ENCODE assay signal across 14 cellular contexts in the genomic region with DNA sequence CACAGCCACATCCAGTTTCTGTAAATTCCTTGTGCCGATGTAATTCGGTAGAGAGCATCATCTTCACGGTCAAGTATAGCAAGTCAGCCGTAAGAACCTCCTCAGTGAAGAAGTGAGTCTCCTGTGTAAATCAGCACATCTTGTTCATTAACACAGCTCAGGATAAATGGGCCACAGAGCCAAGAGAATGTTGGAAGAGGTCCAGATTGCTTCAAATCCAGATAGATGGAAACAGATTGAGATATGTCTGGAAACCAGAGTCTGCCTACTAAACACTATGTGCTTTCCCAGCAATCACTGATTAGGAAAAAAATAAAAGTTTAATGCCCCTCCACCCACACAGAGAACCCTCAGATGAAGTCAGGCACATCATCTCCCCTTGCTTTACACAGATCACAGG.
DNase-seq lines count a peak whose midpoint lies in the region; ATAC-seq and TF ChIP-seq lines count a peak whose summit lies in the region.
"Had no signal": no experiment of that assay in that cellular context is flagged by ENCODE, and none has a peak within 500 bp of the region (broad histone marks: within the 10 kb centered on the region; RNA-seq: fewer than 3 reads in every experiment).

No MANE protein-coding gene starts in this region.

- no peak for ATAC-seq in left lobe of liver
- ATAC-seq: HepG2, Panc1 had no signal

- intact Hi-C loops in activated CD4-positive, alpha-beta memory T cell treated with anti-CD3 and anti-CD28 coated beads for 36 hours (cut with micrococcal nuclease) = no loop called here

- H3K36me3 Mint-ChIP-seq in nephron progenitor cell (ENCODE audit: low read depth) (no peaks in the 10 kb centered on the region), type B pancreatic cell (no peaks in the 10 kb centered on the region)
- H3K36me3 Mint-ChIP-seq in activated CD4-positive, alpha-beta memory T cell treated with anti-CD3 and anti-CD28 coated beads for 36 hours = no peaks in the 10 kb centered on the region

- peaks cover 5% of the 10 kb centered on the region for H3K4me1 Mint-ChIP-seq in nephron progenitor cell
- no peaks in the 10 kb centered on the region for H3K4me1 Mint-ChIP-seq in activated CD4-positive, alpha-beta memory T cell treated with anti-CD3 and anti-CD28 coated beads for 36 hours (ENCODE audit: low read depth)
- no peaks in the 10 kb centered on the region for H3K4me1 Mint-ChIP-seq in type B pancreatic cell (ENCODE audit: unreplicated experiment)

- H3K27ac Mint-ChIP-seq in nephron progenitor cell = peak overlapping the region; percentile 9
- H3K27ac Mint-ChIP-seq in activated CD4-positive, alpha-beta memory T cell treated with anti-CD3 and anti-CD28 coated beads for 36 hours = no peak overlapping the region
- H3K27ac Mint-ChIP-seq in type B pancreatic cell = no peak overlapping the region

- peaks cover 9% of the 10 kb centered on the region for H3K9me3 Mint-ChIP-seq in nephron progenitor cell
- H3K9me3 Mint-ChIP-seq in activated CD4-positive, alpha-beta memory T cell treated with anti-CD3 and anti-CD28 coated beads for 36 hours = no peaks in the 10 kb centered on the region
- H3K9me3 Mint-ChIP-seq in type B pancreatic cell = peaks cover 1% of the 10 kb centered on the region

- peak; percentile 89 for DNase-seq in DMS79 treated with DMSO at 0.1 percent for 48 hours (lab: John Stamatoyannopoulos, UW)
- peak; percentile 1 for DNase-seq in NCI-H128 (lab: John Stamatoyannopoulos, UW; ENCODE audit: unreplicated experiment)
- peak; percentile 41 to 62 for DNase-seq in NCI-H524 (lab: John Stamatoyannopoulos, UW)
- DNase-seq in nephron progenitor cell = no peak
- DNase-seq in activated CD4-positive, alpha-beta memory T cell treated with anti-CD3 and anti-CD28 coated beads for 36 hours = no peak
- DNase-seq in SIG-M5 (lab: John Stamatoyannopoulos, UW) = no peak
- DNase-seq in type B pancreatic cell (ENCODE audit: extremely low spot score, unreplicated experiment) = no peak
- DNase-seq in left lobe of liver (ENCODE audit: low spot score) = no peak
- DNase-seq: DMS153, MM.1S, NCI-H526, Right ventricle myocardium superior had no signal

- CTCF ChIA-PET in activated CD4-positive, alpha-beta memory T cell treated with anti-CD3 and anti-CD28 coated beads for 36 hours (lab: Charles Lee) = no interaction called here

- POLR2A ChIA-PET in activated CD4-positive, alpha-beta memory T cell treated with anti-CD3 and anti-CD28 coated beads for 36 hours (lab: Charles Lee) = no interaction called here

- TF ChIP-seq CTCF in nephron progenitor cell (IDR thresholded peaks at IDR 0.05) (no peak), type B pancreatic cell (conservative IDR thresholded peaks at IDR 0.05) (no peak)

- no peak overlapping the region for H3K4me3 Mint-ChIP-seq in nephron progenitor cell
- H3K4me3 Mint-ChIP-seq in activated CD4-positive, alpha-beta memory T cell treated with anti-CD3 and anti-CD28 coated beads for 36 hours = no peak overlapping the region
- no peak overlapping the region for H3K4me3 Mint-ChIP-seq in type B pancreatic cell

- H3K27me3 Mint-ChIP-seq in nephron progenitor cell (ENCODE audit: low read depth, poor library complexity) (no peaks in the 10 kb centered on the region), type B pancreatic cell (peaks cover 14% of the 10 kb centered on the region)
- H3K27me3 Mint-ChIP-seq in activated CD4-positive, alpha-beta memory T cell treated with anti-CD3 and anti-CD28 coated beads for 36 hours = no peaks in the 10 kb centered on the region

Comparison
In these comparisons a context has a peak if more than half of its experiments do, and no peak if none do; other contexts are left out.
1. DNase-seq: peak in DMS79 treated with DMSO at 0.1 percent for 48 hours (single experiment), NCI-H128 (single experiment) and NCI-H524 (2 of 2); none in nephron progenitor cell (single experiment), activated CD4-positive, alpha-beta memory T cell treated with anti-CD3 and anti-CD28 coated beads for 36 hours (single experiment), SIG-M5 (single experiment), type B pancreatic cell (single experiment) and left lobe of liver (single experiment).